9 cellular contexts compared by ENCODE assay signal in genomic region chr7:105298439-105298894, GRCh38.
DNase-seq lines count a peak whose midpoint lies in the region; ATAC-seq and TF ChIP-seq lines count a peak whose summit lies in the region.
"Had no signal": no experiment of that assay in that cellular context is flagged by ENCODE, and none has a peak within 500 bp of the region (broad histone marks: within the 10 kb centered on the region; RNA-seq: fewer than 3 reads in every experiment).

No MANE protein-coding gene starts in this region.

- WGBS in mammary epithelial cell (ENCODE audit: low coverage, missing lambda C conversion rate) = 97% methylated on average over 3 of the region's 4 CpGs
- WGBS in esophagus squamous epithelium, 2 donors = 85 to 89% methylated on average over 4 of the region's 4 CpGs

- CTCF ChIA-PET in mammary epithelial cell (lab: Charles Lee; ENCODE audit: low non-redundant PET) = no interaction called here

- H3K36me3 ChIP-seq in NT2/D1 (ENCODE audit: insufficient read depth, insufficient read length, low read length) = no peaks in the 10 kb centered on the region
- no peaks in the 10 kb centered on the region for H3K36me3 ChIP-seq in mammary epithelial cell (ENCODE audit: insufficient read depth, low read length)
- H3K36me3 ChIP-seq in esophagus squamous epithelium = no peaks in the 10 kb centered on the region

- H3K4me1 ChIP-seq in NT2/D1 (ENCODE audit: insufficient read depth, insufficient read length) = no peaks in the 10 kb centered on the region
- H3K4me1 ChIP-seq in mammary epithelial cell (ENCODE audit: insufficient read depth, low read length) = no peaks in the 10 kb centered on the region
- peaks cover 0 to 17% (median 0%) of the 10 kb centered on the region in 3 donors for H3K4me1 ChIP-seq in esophagus squamous epithelium

- peak; percentile 25 for DNase-seq in activated T-cell treated with anti-CD3 and anti-CD28 coated beads for 48 hours (ENCODE audit: low read depth)
- no peak for DNase-seq in activated T-cell treated with anti-CD3 and anti-CD28 coated beads for 4 hours
- DNase-seq in NT2/D1 (ENCODE audit: low read depth, low spot score) = peak; percentile 8
- DNase-seq in stimulated activated CD8-positive, alpha-beta memory T cell treated with anti-CD3 and anti-CD28 coated beads, Interleukin-4, amount 100 ng/mL, for 48 hours = peak; percentile 44
- DNase-seq in mammary epithelial cell = no peak
- no peak for DNase-seq in NK-92 (lab: John Stamatoyannopoulos, UW; ENCODE audit: unreplicated experiment)
- no peak for DNase-seq in esophagus squamous epithelium (lab: John Stamatoyannopoulos, UW)

- peak; percentile 94 for ATAC-seq in HG02642 (IDR thresholded peaks at IDR 0.05; ENCODE audit: poor library complexity, unreplicated experiment)

- H3K9me3 ChIP-seq in NT2/D1 (ENCODE audit: insufficient read depth, low read length) (no peaks in the 10 kb centered on the region), mammary epithelial cell (replicated peaks; ENCODE audit: insufficient read depth, low read length) (no peaks in the 10 kb centered on the region), esophagus squamous epithelium (no peaks in the 10 kb centered on the region)

- H3K27me3 ChIP-seq in NT2/D1 (ENCODE audit: insufficient read depth, insufficient read length) (no peaks in the 10 kb centered on the region), mammary epithelial cell (ENCODE audit: insufficient read depth, low read length) (no peaks in the 10 kb centered on the region), esophagus squamous epithelium (no peaks in the 10 kb centered on the region)

- H4K20me1 ChIP-seq in mammary epithelial cell (ENCODE audit: insufficient read depth, low read length) = no peaks in the 10 kb centered on the region

- H3K4me2 ChIP-seq in mammary epithelial cell (ENCODE audit: insufficient read depth, low read depth, low read length) = no peak overlapping the region

- H3K79me2 ChIP-seq in mammary epithelial cell (ENCODE audit: insufficient read depth, low read length) = peaks cover 72% of the 10 kb centered on the region

- in situ Hi-C loops in mammary epithelial cell (cut with MboI; ENCODE audit: low sequenced_read_pairs in 2 of 2) = no loop called here

- intact Hi-C loops in mammary epithelial cell (cut with micrococcal nuclease) (no loop called here), esophagus squamous epithelium (cut with DNase I) (no loop called here)

- TF ChIP-seq CTCF in mammary epithelial cell (conservative IDR thresholded peaks at IDR 0.05 in 1 of 2, IDR thresholded peaks at IDR 0.05 in 1 of 2; ENCODE audit: extremely low read depth in 1 of 2, insufficient read depth in 1 of 2, low read depth in 1 of 2, low read length in 2 of 2) = no peak
- TF ChIP-seq CTCF in esophagus squamous epithelium (IDR thresholded peaks at IDR 0.05) = no peak

- H2AFZ ChIP-seq in mammary epithelial cell (ENCODE audit: low read depth, low read length) = no peak overlapping the region

- H3K4me3 ChIP-seq in NT2/D1 (ENCODE audit: insufficient read length, low read depth) (no peak overlapping the region), mammary epithelial cell (replicated peaks in 1 of 3; ENCODE audit: insufficient read depth in 1 of 3, low read depth in 2 of 3, low read length in 3 of 3) (no peak overlapping the region), esophagus squamous epithelium (no peak overlapping the region)
- H3K4me3 ChIP-seq: SK-N-MC had no signal

- H3K27ac ChIP-seq in mammary epithelial cell (ENCODE audit: insufficient read depth, low read depth, low read length) (no peak overlapping the region), esophagus squamous epithelium (no peak overlapping the region)
- H3K27ac ChIP-seq: SK-N-MC had no signal

- H3K9ac ChIP-seq in NT2/D1 (ENCODE audit: insufficient read length, low read depth) (no peak overlapping the region), mammary epithelial cell (ENCODE audit: insufficient read depth, low read length) (no peak overlapping the region)

- no peak for TF ChIP-seq POLR2A in esophagus squamous epithelium (IDR thresholded peaks at IDR 0.05)

- dilution Hi-C loops in mammary epithelial cell (cut with HindIII; ENCODE audit: low sequenced_read_pairs) = no loop called here

- no TSS peak for BruUV-seq in mammary epithelial cell (replicated peaks; lab: Mats Ljungman, UMichigan)

Comparison
In these comparisons a context has a peak if more than half of its experiments do, and no peak if none do; other contexts are left out.
1. DNase-seq: peak in activated T-cell treated with anti-CD3 and anti-CD28 coated beads for 48 hours (single experiment), NT2/D1 (single experiment) and stimulated activated CD8-positive, alpha-beta memory T cell treated with anti-CD3 and anti-CD28 coated beads, Interleukin-4, amount 100 ng/mL, for 48 hours (single experiment); none in activated T-cell treated with anti-CD3 and anti-CD28 coated beads for 4 hours (single experiment), mammary epithelial cell (single experiment), NK-92 (single experiment) and esophagus squamous epithelium (single experiment).